ENCODE assay signal across 1 cellular context in genomic region chr20:36924167-36925045, GRCh38.
TF ChIP-seq lines count a peak whose summit lies in the region.

No MANE protein-coding gene starts in this region.

TF ChIP-seq in K562, 482 proteins besides CTCF, POLR2A, EP300 and RAD21 (continued from another document and continues in another):
- peak in 1 of 2 experiments; percentile 30 for TF ChIP-seq AFF1 (IDR thresholded peaks at IDR 0.05; ENCODE audit: low read depth in 1 of 2, partially characterized antibody in 2 of 2)
- no peak for TF ChIP-seq HIVEP1 (CRISPR knock-in tag; IDR thresholded peaks at IDR 0.05)
- TF ChIP-seq HLTF (IDR thresholded peaks at IDR 0.05) = peak; percentile 94
- no peak for TF ChIP-seq IRF2 (CRISPR knock-in tag; IDR thresholded peaks at IDR 0.05)
- peak; percentile 81; the same call in 1 of the 2 replicates for TF ChIP-seq SMARCA5 (IDR thresholded peaks at IDR 0.05)
- TF ChIP-seq SIX5 (IDR thresholded peaks at IDR 0.05; ENCODE audit: borderline replicate concordance in 1 of 2, insufficient read depth in 1 of 2, low read depth in 1 of 2, low read length in 2 of 2) = no peak
- no peak for TF ChIP-seq POLR2AphosphoS2 (IDR thresholded peaks at IDR 0.05; ENCODE audit: low read length)
- peak; percentile 23; the same call in 1 of the 2 replicates for TF ChIP-seq ATF3 (IDR thresholded peaks at IDR 0.05)
- no peak for TF ChIP-seq ATF3 (CRISPR knock-in tag; conservative IDR thresholded peaks at IDR 0.05)
- TF ChIP-seq SMARCC2 (IDR thresholded peaks at IDR 0.05; ENCODE audit: low read depth) = peak; percentile 52; the same call in 1 of the 2 replicates
- TF ChIP-seq HNRNPUL1 (IDR thresholded peaks at IDR 0.05; ENCODE audit: low read length) = no peak
- TF ChIP-seq ATF4 (CRISPR knock-in tag; IDR thresholded peaks at IDR 0.05) = no peak
- TF ChIP-seq TCF7L2 (IDR thresholded peaks at IDR 0.05; ENCODE audit: low read depth, low read length) = no peak
- TF ChIP-seq SPI1 (IDR thresholded peaks at IDR 0.05; ENCODE audit: borderline replicate concordance, low read depth, low read length) = no peak
- TF ChIP-seq CHD1 (IDR thresholded peaks at IDR 0.05; ENCODE audit: low read length) = no peak
- TF ChIP-seq SUPT5H (IDR thresholded peaks at IDR 0.05) = no peak
- peak; percentile 75; the same call in 1 of the 2 replicates for TF ChIP-seq ZBTB26 (CRISPR knock-in tag; IDR thresholded peaks at IDR 0.05)
- TF ChIP-seq ZNF41 (CRISPR knock-in tag; conservative IDR thresholded peaks at IDR 0.05) = no peak
- peak; percentile 71; the same call in 1 of the 2 replicates for TF ChIP-seq GATAD2A (IDR thresholded peaks at IDR 0.05)
- no peak for TF ChIP-seq GTF2B (IDR thresholded peaks at IDR 0.05; ENCODE audit: extremely low read depth, insufficient read length)
- no peak for TF ChIP-seq ZBTB11 (CRISPR knock-in tag; IDR thresholded peaks at IDR 0.05)
- peak; percentile 75 to 79; a peak in 3 of 4 replicates for TF ChIP-seq MLLT1 (IDR thresholded peaks at IDR 0.05)
- TF ChIP-seq SMAD3 (CRISPR knock-in tag; conservative IDR thresholded peaks at IDR 0.05) = no peak
- no peak for TF ChIP-seq FOSL1 (tag; conservative IDR thresholded peaks at IDR 0.05)
- peak; percentile 95 for TF ChIP-seq DPF2 (IDR thresholded peaks at IDR 0.05)
- no peak for TF ChIP-seq ZNF146 (CRISPR knock-in tag; IDR thresholded peaks at IDR 0.05; ENCODE audit: unreplicated experiment)
- no peak for TF ChIP-seq CREB5 (CRISPR knock-in tag; IDR thresholded peaks at IDR 0.05)
- no peak for TF ChIP-seq ZNF165 (CRISPR knock-in tag; IDR thresholded peaks at IDR 0.05; ENCODE audit: borderline replicate concordance)
- no peak for TF ChIP-seq RB1 (IDR thresholded peaks at IDR 0.05; ENCODE audit: low read depth)
- TF ChIP-seq BDP1 (IDR thresholded peaks at IDR 0.05; ENCODE audit: insufficient read depth, insufficient read length) = no peak
- no peak for TF ChIP-seq ZNF740 (CRISPR knock-in tag; IDR thresholded peaks at IDR 0.05)
- no peak for TF ChIP-seq ZNF740 (tag; IDR thresholded peaks at IDR 0.05)
- no peak for TF ChIP-seq MAX (CRISPR knock-in tag; IDR thresholded peaks at IDR 0.05)
- TF ChIP-seq NCOA6 (IDR thresholded peaks at IDR 0.05) = no peak
- TF ChIP-seq ZNF395 (CRISPR knock-in tag; IDR thresholded peaks at IDR 0.05) = no peak
- TF ChIP-seq ZNF197 (CRISPR knock-in tag; IDR thresholded peaks at IDR 0.05; ENCODE audit: low read depth) = no peak
- TF ChIP-seq MEF2A (IDR thresholded peaks at IDR 0.05; ENCODE audit: control insufficient read depth, low read depth, low read length) = no peak
- TF ChIP-seq ZNF408 (CRISPR knock-in tag; IDR thresholded peaks at IDR 0.05; ENCODE audit: low read depth) = no peak
- no peak for TF ChIP-seq ZNF431 (CRISPR knock-in tag; IDR thresholded peaks at IDR 0.05)
- no peak for TF ChIP-seq NONO (IDR thresholded peaks at IDR 0.05; ENCODE audit: low read depth in 2 of 2, low read length in 1 of 2)
- TF ChIP-seq ELF4 (CRISPR knock-in tag; IDR thresholded peaks at IDR 0.05) = peak; percentile 86
- TF ChIP-seq PHB (CRISPR knock-in tag; IDR thresholded peaks at IDR 0.05) = no peak
- TF ChIP-seq BCL6 (CRISPR knock-in tag; IDR thresholded peaks at IDR 0.05) = no peak
- TF ChIP-seq ZFP30 (CRISPR knock-in tag; IDR thresholded peaks at IDR 0.05; ENCODE audit: borderline replicate concordance) = no peak
- no peak for TF ChIP-seq TFAM (CRISPR knock-in tag; conservative IDR thresholded peaks at IDR 0.05)
- no peak for TF ChIP-seq ZNF436 (CRISPR knock-in tag; IDR thresholded peaks at IDR 0.05)
- no peak for TF ChIP-seq GABPA (tag; conservative IDR thresholded peaks at IDR 0.05; ENCODE audit: low read depth)
- no peak for TF ChIP-seq MXD1 (CRISPR knock-in tag; IDR thresholded peaks at IDR 0.05; ENCODE audit: borderline replicate concordance, poor library complexity, severe bottlenecking)
- TF ChIP-seq TCF7 (IDR thresholded peaks at IDR 0.05; ENCODE audit: borderline replicate concordance) = no peak
- no peak for TF ChIP-seq ZNF282 (CRISPR knock-in tag; IDR thresholded peaks at IDR 0.05)
- TF ChIP-seq RBM17 (IDR thresholded peaks at IDR 0.05; ENCODE audit: borderline replicate concordance, low read depth, low read length) = no peak
- no peak for TF ChIP-seq XRCC3 (IDR thresholded peaks at IDR 0.05)
- TF ChIP-seq ZNF224 (CRISPR knock-in tag; IDR thresholded peaks at IDR 0.05) = no peak
- TF ChIP-seq ZNF785 (CRISPR knock-in tag; IDR thresholded peaks at IDR 0.05) = no peak
- no peak for TF ChIP-seq COPS2 (conservative IDR thresholded peaks at IDR 0.05)
- no peak for TF ChIP-seq SAFB (IDR thresholded peaks at IDR 0.05; ENCODE audit: borderline replicate concordance, low read depth, low read length)
